21 cellular contexts compared by ENCODE assay signal in the genomic region with DNA sequence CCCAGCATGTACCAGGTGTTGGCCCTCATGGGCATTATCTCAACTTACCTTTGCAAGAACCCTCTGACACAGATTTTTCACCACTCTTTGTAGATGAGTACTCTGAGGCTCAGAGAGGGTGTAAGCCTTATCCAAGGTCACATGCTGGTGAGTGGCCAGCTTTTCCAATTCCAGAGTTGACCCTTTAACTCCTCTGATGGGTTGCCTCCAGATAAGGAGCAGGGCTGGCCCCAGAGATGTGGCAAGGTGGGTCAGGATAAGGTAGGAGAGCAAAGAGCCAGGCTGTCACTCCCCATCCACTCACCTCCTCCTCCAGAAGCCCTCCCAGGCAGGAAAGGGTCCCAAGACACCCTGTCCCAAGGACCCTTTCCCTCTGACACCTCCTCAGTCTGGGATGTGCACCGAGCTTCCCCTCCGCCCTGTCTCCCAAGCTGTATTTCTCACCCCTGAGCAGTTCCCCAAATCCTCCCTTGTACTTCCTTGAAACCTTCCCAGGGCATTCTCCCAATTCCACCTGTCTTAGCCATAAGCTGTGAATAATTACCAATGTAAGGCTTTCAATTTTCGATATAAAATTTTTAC.
DNase-seq lines count a peak whose midpoint lies in the region; ATAC-seq, FAIRE-seq and TF ChIP-seq lines count a peak whose summit lies in the region.
"Had no signal": no experiment of that assay in that cellular context is flagged by ENCODE, and none has a peak within 500 bp of the region (broad histone marks: within the 10 kb centered on the region; RNA-seq: fewer than 3 reads in every experiment).

No MANE protein-coding gene starts in this region.

- no peaks in the 10 kb centered on the region for H3K36me3 ChIP-seq in K562 (ENCODE audit: control insufficient read depth, insufficient read depth, low read length)
- H3K36me3 ChIP-seq: adrenal gland, cardiac muscle cell, MG63, suprapubic skin, vagina had no signal

- peak overlapping the region; percentile 84 for H3K27ac Mint-ChIP-seq in activated naive CD4-positive, alpha-beta T cell treated with anti-CD3 and anti-CD28 coated beads, Interleukin-2, amount 50 U/mL, for 24 hours
- H3K27ac Mint-ChIP-seq in activated naive CD4-positive, alpha-beta T cell treated with anti-CD3 and anti-CD28 coated beads, Interleukin-2, amount 50 U/mL, for 72 hours, result peak overlapping the region in 1 of 2 donors; percentile 88

- BruUV-seq in K562 (replicated peaks; lab: Mats Ljungman, UMichigan), result no TSS peak

- H3K9me3 ChIP-seq in K562 (replicated peaks; ENCODE audit: control insufficient read depth, insufficient read depth, low read depth, low read length), result no peaks in the 10 kb centered on the region
- H3K9me3 ChIP-seq: adrenal gland, vagina had no signal

- peaks cover 35% of the 10 kb centered on the region for H3K4me1 Mint-ChIP-seq in activated naive CD4-positive, alpha-beta T cell treated with anti-CD3 and anti-CD28 coated beads, Interleukin-2, amount 50 U/mL, for 24 hours

- intact Hi-C loops in K562 (cut with micrococcal nuclease), result no loop called here
- intact Hi-C loops in posterior vena cava (cut with DNase I), result no loop called here

- no peaks in the 10 kb centered on the region for H3K27me3 Mint-ChIP-seq in activated naive CD4-positive, alpha-beta T cell treated with anti-CD3 and anti-CD28 coated beads, Interleukin-2, amount 50 U/mL, for 24 hours

- H3K4me3 ChIP-seq in HL-60 (replicated peaks; ENCODE audit: insufficient read depth, low read length), result no peak overlapping the region
- H3K4me3 ChIP-seq in K562, result no peak overlapping the region
- H3K4me3 ChIP-seq: adrenal gland, cardiac muscle cell, MG63, suprapubic skin, vagina had no signal

- H3K27ac ChIP-seq in HL-60 (replicated peaks) (peak overlapping the region; percentile 66), K562 (ENCODE audit: extremely low read depth, low read depth, low read length) (no peak overlapping the region)
- H3K27ac ChIP-seq: suprapubic skin had no signal

- peak; percentile 51 for FAIRE-seq in K562 (lab: Jason Lieb, UNC)
- FAIRE-seq: islet of Langerhans had no signal

- H3K27me3 ChIP-seq in HL-60 (ENCODE audit: insufficient read depth, poor library complexity, severe bottlenecking) (no peaks in the 10 kb centered on the region), K562 (ENCODE audit: control insufficient read depth in 2 of 2, insufficient read depth in 2 of 2, low read length in 2 of 2) (no peaks in the 10 kb centered on the region)
- H3K27me3 ChIP-seq: adrenal gland, cardiac muscle cell, foreskin keratinocyte, MG63, suprapubic skin, vagina had no signal

- TF ChIP-seq POLR2A in K562 (conservative IDR thresholded peaks at IDR 0.05), result no peak

- no peak for DNase-seq in activated naive CD4-positive, alpha-beta T cell treated with anti-CD3 and anti-CD28 coated beads, Interleukin-2, amount 50 U/mL, for 72 hours (ENCODE audit: low spot score in 2 of 2)
- DNase-seq in HL-60 (ENCODE audit: low read depth in 1 of 2, low spot score in 1 of 2), result no peak
- peak; percentile 45 to 66 (median 51) for DNase-seq in K562 (ENCODE audit: extremely low read depth in 1 of 4, low spot score in 3 of 4)
- DNase-seq in posterior vena cava (ENCODE audit: low spot score), result peak; percentile 40
- no peak for DNase-seq in NCI-H524 (lab: John Stamatoyannopoulos, UW)
- DNase-seq in anterior cingulate cortex (lab: John Stamatoyannopoulos, UW), result no peak
- DNase-seq: activated CD4-positive, alpha-beta T cell treated with anti-CD3 and anti-CD28 coated beads, Interleukin-2, amount 50 U/mL, for 4 hours; foreskin keratinocyte; GF-D8; hypothalamus; MG63; NCI-H146; Right ventricle myocardium superior had no signal

- H3K9me3 Mint-ChIP-seq in activated naive CD4-positive, alpha-beta T cell treated with anti-CD3 and anti-CD28 coated beads, Interleukin-2, amount 50 U/mL, for 24 hours, result no peaks in the 10 kb centered on the region
- H3K9me3 Mint-ChIP-seq in activated naive CD4-positive, alpha-beta T cell treated with anti-CD3 and anti-CD28 coated beads, Interleukin-2, amount 50 U/mL, for 72 hours, result peaks cover 4 to 5% of the 10 kb centered on the region in 2 donors

- no peak overlapping the region for H2AFZ ChIP-seq in K562 (ENCODE audit: low read depth, low read length)

- H3K9me1 ChIP-seq in K562 (ENCODE audit: control insufficient read depth, insufficient read depth, low read length), result no peaks in the 10 kb centered on the region

- ATAC-seq in activated naive CD4-positive, alpha-beta T cell treated with anti-CD3 and anti-CD28 coated beads, Interleukin-2, amount 50 U/mL, for 72 hours, result no peak
- ATAC-seq in K562 (peak; percentile 53), HG03095 (IDR thresholded peaks at IDR 0.05; ENCODE audit: unreplicated experiment) (no peak)
- ATAC-seq: foreskin keratinocyte had no signal

- H4K20me1 ChIP-seq in K562 (replicated peaks; ENCODE audit: control insufficient read depth, insufficient read depth, low read length), result no peaks in the 10 kb centered on the region

- 0 out of 2 replicates have a peak, but pooled peaks have one; percentile 4 for TF ChIP-seq EP300 in K562 (IDR thresholded peaks at IDR 0.05; ENCODE audit: low read length)

- peaks cover 1% of the 10 kb centered on the region for H3K36me3 Mint-ChIP-seq in activated naive CD4-positive, alpha-beta T cell treated with anti-CD3 and anti-CD28 coated beads, Interleukin-2, amount 50 U/mL, for 24 hours
- no peaks in the 10 kb centered on the region for H3K36me3 Mint-ChIP-seq in activated naive CD4-positive, alpha-beta T cell treated with anti-CD3 and anti-CD28 coated beads, Interleukin-2, amount 50 U/mL, for 72 hours

- 47% methylated on average over 3 of the region's 3 CpGs for WGBS in K562 (ENCODE audit: insufficient coverage, low coverage, missing lambda C conversion rate)

- in situ Hi-C loops in K562 (cut with MboI), result no loop called here

- H3K4me1 ChIP-seq in K562 (replicated peaks in 1 of 2; ENCODE audit: control insufficient read depth in 2 of 2, insufficient read depth in 2 of 2, low read length in 2 of 2), result peaks cover 16 to 24% of the 10 kb centered on the region in 2 experiments; a peak in 4 of 5 replicates

- H3K79me2 ChIP-seq in K562 (ENCODE audit: control insufficient read depth, insufficient read depth, low read length), result no peaks in the 10 kb centered on the region

- H3K4me3 Mint-ChIP-seq in activated naive CD4-positive, alpha-beta T cell treated with anti-CD3 and anti-CD28 coated beads, Interleukin-2, amount 50 U/mL, for 24 hours, result peak overlapping the region; percentile 44
- H3K4me3 Mint-ChIP-seq: IgD-negative memory B cell had no signal

- CTCF ChIA-PET in K562 (lab: Yijun Ruan, JAX; ENCODE audit: low intra/inter-chr PET ratio), result no interaction called here

- H3K9ac ChIP-seq in K562 (ENCODE audit: insufficient read depth in 1 of 2, low read depth in 2 of 2, low read length in 2 of 2), result no peak overlapping the region

- POLR2A ChIA-PET in K562 (lab: Yijun Ruan, JAX), result interaction anchor here (1.0 kb wide), 1 partner anchor 10 kb away, joined by 3 read pairs; no protein-coding TSS in a partner anchor

- TF ChIP-seq RAD21 in K562 (CRISPR knock-in tag; conservative IDR thresholded peaks at IDR 0.05 in 1 of 2, IDR thresholded peaks at IDR 0.05 in 1 of 2), result no peak

- no peak for TF ChIP-seq CTCF in HL-60 (IDR thresholded peaks at IDR 0.05; ENCODE audit: insufficient read depth, low read length)
- no peak for TF ChIP-seq CTCF in K562 (IDR thresholded peaks at IDR 0.05 in 2 of 3, conservative IDR thresholded peaks at IDR 0.05 in 1 of 3; ENCODE audit: insufficient read depth in 2 of 3, low read depth in 1 of 3, low read length in 3 of 3)

- H3K4me2 ChIP-seq in K562 (ENCODE audit: insufficient read depth, low read length), result no peak overlapping the region

TF ChIP-seq in K562, 482 proteins besides CTCF, POLR2A, EP300 and RAD21 (continues in another document):
- TF ChIP-seq CBFA2T3 (IDR thresholded peaks at IDR 0.05) (peak; percentile 90), TCF3 (CRISPR knock-in tag; IDR thresholded peaks at IDR 0.05) (peak; percentile 77), PHB2 (IDR thresholded peaks at IDR 0.05; ENCODE audit: low read depth) (no peak), TEAD4 (IDR thresholded peaks at IDR 0.05; ENCODE audit: low read length) (peak; percentile 53; the same call in 1 of the 2 replicates), TEAD4 (CRISPR knock-in tag; IDR thresholded peaks at IDR 0.05; ENCODE audit: borderline replicate concordance) (no peak), TSC22D4 (tag; IDR thresholded peaks at IDR 0.05) (no peak), NFIC (IDR thresholded peaks at IDR 0.05) (peak; percentile 48), POLR2B (IDR thresholded peaks at IDR 0.05; ENCODE audit: low read depth, partially characterized antibody) (no peak), KDM1A (IDR thresholded peaks at IDR 0.05) (peak; percentile 41 to 55; a peak in 2 of 4 replicates), JUND (IDR thresholded peaks at IDR 0.05; ENCODE audit: borderline replicate concordance, low read depth, low read length) (0 out of 2 replicates have a peak, but pooled peaks have one; percentile 1), JUND (tag; IDR thresholded peaks at IDR 0.05; ENCODE audit: borderline replicate concordance, low read depth, low read length) (no peak), CBFA2T2 (conservative IDR thresholded peaks at IDR 0.05) (peak; percentile 83), ZFP36 (IDR thresholded peaks at IDR 0.05; ENCODE audit: low read depth, low read length, partially characterized antibody) (peak; percentile 4), POLR2AphosphoS5 (IDR thresholded peaks at IDR 0.05; ENCODE audit: control insufficient read depth, insufficient read depth, low read depth, low read length) (peak; percentile 33; the same call in 1 of the 2 replicates)
- TF ChIP-seq, protein P1, sequence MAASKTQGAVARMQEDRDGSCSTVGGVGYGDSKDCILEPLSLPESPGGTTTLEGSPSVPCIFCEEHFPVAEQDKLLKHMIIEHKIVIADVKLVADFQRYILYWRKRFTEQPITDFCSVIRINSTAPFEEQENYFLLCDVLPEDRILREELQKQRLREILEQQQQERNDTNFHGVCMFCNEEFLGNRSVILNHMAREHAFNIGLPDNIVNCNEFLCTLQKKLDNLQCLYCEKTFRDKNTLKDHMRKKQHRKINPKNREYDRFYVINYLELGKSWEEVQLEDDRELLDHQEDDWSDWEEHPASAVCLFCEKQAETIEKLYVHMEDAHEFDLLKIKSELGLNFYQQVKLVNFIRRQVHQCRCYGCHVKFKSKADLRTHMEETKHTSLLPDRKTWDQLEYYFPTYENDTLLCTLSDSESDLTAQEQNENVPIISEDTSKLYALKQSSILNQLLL (CRISPR knock-in tag; IDR thresholded peaks at IDR 0.05; ENCODE audit: borderline replicate concordance), result no peak
- TF ChIP-seq, protein P2, sequence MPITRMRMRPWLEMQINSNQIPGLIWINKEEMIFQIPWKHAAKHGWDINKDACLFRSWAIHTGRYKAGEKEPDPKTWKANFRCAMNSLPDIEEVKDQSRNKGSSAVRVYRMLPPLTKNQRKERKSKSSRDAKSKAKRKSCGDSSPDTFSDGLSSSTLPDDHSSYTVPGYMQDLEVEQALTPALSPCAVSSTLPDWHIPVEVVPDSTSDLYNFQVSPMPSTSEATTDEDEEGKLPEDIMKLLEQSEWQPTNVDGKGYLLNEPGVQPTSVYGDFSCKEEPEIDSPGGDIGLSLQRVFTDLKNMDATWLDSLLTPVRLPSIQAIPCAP (CRISPR knock-in tag; IDR thresholded peaks at IDR 0.05; ENCODE audit: borderline replicate concordance), result no peak

Comparison
In these comparisons a context has a peak if more than half of its experiments do, and no peak if none do; other contexts are left out.
1. DNase-seq: peak in K562 (4 of 4) and posterior vena cava (single experiment); none in activated naive CD4-positive, alpha-beta T cell treated with anti-CD3 and anti-CD28 coated beads, Interleukin-2, amount 50 U/mL, for 72 hours (0 of 2), HL-60 (0 of 2), NCI-H524 (0 of 2) and anterior cingulate cortex (0 of 58).